Comparison of ENCODE assay signal across 36 cellular contexts in genomic region chr4:174105202-174105601, GRCh38.
"Had no signal": no experiment of that assay in that cellular context is flagged by ENCODE, and none has a peak within 500 bp of the region (broad histone marks: within the 10 kb centered on the region; RNA-seq: fewer than 3 reads in every experiment).

No MANE protein-coding gene starts in this region.

- H3K27me3 ChIP-seq: adrenal gland, body of pancreas, brain microvascular endothelial cell, breast epithelium had no signal

- ATAC-seq: activated CD4-positive, alpha-beta T cell treated with anti-CD3 and anti-CD28 coated beads for 36 hours; activated CD4-positive, CD25-positive, alpha-beta regulatory T cell treated with anti-CD3 and anti-CD28 coated beads, Interleukin-2, amount 50 U/mL, for 24 hours; activated CD8-positive, alpha-beta T cell treated with anti-CD3 and anti-CD28 coated beads for 36 hours; activated naive CD4-positive, alpha-beta T cell treated with anti-CD3 and anti-CD28 coated beads, Interleukin-2, amount 50 U/mL, for 72 hours; activated T-cell treated with anti-CD3 and anti-CD28 coated beads, Interleukin-2, amount 50 U/mL, for 4 hours; activated T-cell treated with anti-CD3 and anti-CD28 coated beads, Interleukin-2, amount 50 U/mL, for 72 hours; activated T-helper 17 cell treated with anti-CD3 and anti-CD28 coated beads, Interleukin-2, amount 50 U/mL, for 72 hours; body of pancreas; WTC11 had no signal

- H3K4me1 ChIP-seq: adrenal gland, body of pancreas, breast epithelium had no signal

- FAIRE-seq: astrocyte had no signal

- H3K36me3 ChIP-seq: adrenal gland, brain microvascular endothelial cell, breast epithelium, WERI-Rb-1 had no signal

- DNase-seq: activated CD4-positive, alpha-beta memory T cell treated with anti-CD3 and anti-CD28 coated beads for 36 hours; activated CD4-positive, alpha-beta T cell treated with anti-CD3 and anti-CD28 coated beads for 1 hour; activated CD4-positive, alpha-beta T cell treated with anti-CD3 and anti-CD28 coated beads for 36 hours; activated CD4-positive, alpha-beta T cell treated with anti-CD3 and anti-CD28 coated beads for 48 hours; activated CD4-positive, alpha-beta T cell treated with anti-CD3 and anti-CD28 coated beads, Interleukin-2, amount 50 U/mL, for 1 hour; activated CD4-positive, alpha-beta T cell treated with anti-CD3 and anti-CD28 coated beads, Interleukin-2, amount 50 U/mL, for 4 hours; activated CD4-positive, CD25-positive, alpha-beta regulatory T cell; activated CD8-positive, alpha-beta memory T cell treated with anti-CD3 and anti-CD28 coated beads, Interleukin-2, amount 50 U/mL, for 4 hours; activated CD8-positive, alpha-beta T cell treated with anti-CD3 and anti-CD28 coated beads for 36 hours; activated effector memory CD4-positive, alpha-beta T cell treated with anti-CD3 and anti-CD28 coated beads, Interleukin-2, amount 50 U/mL, for 16 hours; activated gamma-delta T cell treated with Interleukin-2 at 50 U/mL for 16 hours; activated naive CD4-positive, alpha-beta T cell; activated naive CD4-positive, alpha-beta T cell treated with anti-CD3 and anti-CD28 coated beads for 36 hours; activated naive CD4-positive, alpha-beta T cell treated with anti-CD3 and anti-CD28 coated beads, Interleukin-2, amount 50 U/mL, for 16 hours; activated naive CD8-positive, alpha-beta T cell treated with anti-CD3 and anti-CD28 coated beads for 36 hours; activated T-cell treated with anti-CD3 and anti-CD28 coated beads for 4 hours; activated T-cell treated with anti-CD3 and anti-CD28 coated beads, Interleukin-2, amount 50 U/mL, for 1 hour; activated T-cell treated with anti-CD3 and anti-CD28 coated beads, Interleukin-2, amount 50 U/mL, for 4 hours; activated T-cell treated with anti-CD3 and anti-CD28 coated beads, Interleukin-2, amount 50 U/mL, for 72 hours; adrenal gland; amniotic stem cell; aorta; body of pancreas; brain microvascular endothelial cell; central memory CD4-positive, alpha-beta T cell; SW 1271; T-helper 1 cell; T-helper 2 cell; T-helper 9 cell; WERI-Rb-1 had no signal

- H3K9me3 ChIP-seq: adrenal gland, body of pancreas, breast epithelium had no signal

- H3K4me3 ChIP-seq: adrenal gland, body of pancreas, breast epithelium had no signal

- H3K27ac ChIP-seq: adrenal gland, body of pancreas, brain microvascular endothelial cell, breast epithelium, WERI-Rb-1 had no signal
